In genomic region chr20:10671221-10671849, GRCh38 we compare ENCODE assay signal across 8 cellular contexts. TPM values are rescaled to one million over a fixed set of nuclear protein-coding genes. Genes with fewer than 3 reads are reported as not detected.
A peak's percentile ranks its signal among the peaks of the same experiment; 100 is the strongest.
DNase-seq lines count a peak whose midpoint lies in the region; ATAC-seq and TF ChIP-seq lines count a peak whose summit lies in the region.

No MANE protein-coding gene starts in this region.

- TF ChIP-seq CTCF in spleen (IDR thresholded peaks at IDR 0.05 in 8 of 11, conservative IDR thresholded peaks at IDR 0.05 in 3 of 11) = peak in 9 of 11 experiments; percentile 7 to 62 (median 43)

- TF ChIP-seq POLR2A in spleen (IDR thresholded peaks at IDR 0.05) = no peak

- H3K9me3 ChIP-seq in SK-N-MC (ENCODE audit: low read depth, low read length) (no peaks in the 10 kb centered on the region), spleen (no peaks in the 10 kb centered on the region)

- H3K4me3 ChIP-seq in SK-N-MC = peak overlapping the region; percentile 89
- H3K4me3 ChIP-seq in spleen = peak overlapping the region; percentile 59 to 86 (median 74)

- peaks cover 10 to 94% (median 80%) of the 10 kb centered on the region in 6 donors for H3K4me1 ChIP-seq in spleen

- peaks cover 0 to 77% (median 19%) of the 10 kb centered on the region in 7 donors for H3K27me3 ChIP-seq in spleen (replicated peaks in 1 of 7)

- H3K27ac ChIP-seq in SK-N-MC (no peak overlapping the region), cingulate gyrus (ENCODE audit: low read depth, low read length) (peak overlapping the region; percentile 34), spleen (peak overlapping the region; percentile 86 to 98 (median 96))

- ATAC-seq in GM19438 (IDR thresholded peaks at IDR 0.05; ENCODE audit: low read depth, unreplicated experiment) = peak; percentile 20
- ATAC-seq in HG03469 (IDR thresholded peaks at IDR 0.05; ENCODE audit: unreplicated experiment) = peak; percentile 24

- H3K36me3 ChIP-seq in SK-N-MC (ENCODE audit: insufficient read depth, low read length) = no peaks in the 10 kb centered on the region
- H3K36me3 ChIP-seq in spleen = peaks cover 0 to 27% (median 0%) of the 10 kb centered on the region in 6 donors

- H3K9ac ChIP-seq in SK-N-MC (ENCODE audit: insufficient read length) = no peak overlapping the region

- DNase-seq in EL (peak; percentile 97), SK-N-MC (ENCODE audit: low read depth, low spot score) (no peak), kidney tubule cell (ENCODE audit: low spot score) (peak; percentile 91), spleen (peak; percentile 87), cerebellar cortex (ENCODE audit: low spot score) (no peak)

- WGBS in spleen, 5 donors = 3 to 11% (median 6%) methylated on average over 12 of the region's 12 CpGs

- intact Hi-C loops in spleen (cut with DNase I; ENCODE audit: low total_unique reads) = loop anchor here (10.0 kb wide), 2 partner anchors 543 to 603 kb away; no protein-coding TSS in a partner anchor

RNA-seq across cellular contexts. Expression of gene JAG1, which starts 2.5 kb away (rescaled TPM):
- 10 to 100 TPM; 39.5 to 85.3 (median 67.8) TPM for total RNA-seq in spleen
- polyA plus RNA-seq in spleen = 10 to 100 TPM in 1 of 3 donors, 1 to 10 TPM in 2; 5.6 to 13.1 (median 7.7) TPM

Comparison
In these comparisons a context has a peak if more than half of its experiments do, and no peak if none do; other contexts are left out.
1. DNase-seq: peak in EL (single experiment), kidney tubule cell (single experiment) and spleen (single experiment); none in SK-N-MC (single experiment) and cerebellar cortex (single experiment).